ENCODE assay signal across 20 cellular contexts in genomic region chr2:197080611-197081010, GRCh38.
DNase-seq lines count a peak whose midpoint lies in the region; ATAC-seq and TF ChIP-seq lines count a peak whose summit lies in the region.
"Had no signal": no experiment of that assay in that cellular context is flagged by ENCODE, and none has a peak within 500 bp of the region (broad histone marks: within the 10 kb centered on the region; RNA-seq: fewer than 3 reads in every experiment).

No MANE protein-coding gene starts in this region.

- POLR2A ChIA-PET in WTC11 (lab: Charles Lee): interaction anchor here (1.6 kb wide), 1 partner anchor 18 kb away, joined by 3 read pairs; no protein-coding TSS in a partner anchor

- H3K4me1 ChIP-seq in right atrium auricular region (peaks cover 0 to 13% of the 10 kb centered on the region in 2 donors), lower lobe of right lung (peaks cover 18% of the 10 kb centered on the region), uterus (peaks cover 0 to 15% of the 10 kb centered on the region in 2 donors)
- H3K4me1 ChIP-seq: upper lobe of right lung had no signal

- H3K27ac Mint-ChIP-seq in WTC11: no peak overlapping the region
- H3K27ac Mint-ChIP-seq: activated CD8-positive, alpha-beta T cell treated with anti-CD3 and anti-CD28 coated beads for 36 hours; stimulated activated memory B cell treated with anti-CD40 and anti-IgM and Interleukin-4, amounts not matched to agents 10 μg/mL and 1 μg/mL and 100 μg/mL, for 72 hours had no signal

- H3K4me1 Mint-ChIP-seq in WTC11: peaks cover 6% of the 10 kb centered on the region

- H3K9me3 Mint-ChIP-seq in WTC11: peaks cover 7% of the 10 kb centered on the region

- H3K4me3 ChIP-seq in right atrium auricular region (no peak overlapping the region), lower lobe of right lung (no peak overlapping the region), uterus (no peak overlapping the region)
- H3K4me3 ChIP-seq: hepatocyte, upper lobe of right lung had no signal

- no peak overlapping the region for H3K4me3 Mint-ChIP-seq in WTC11
- H3K4me3 Mint-ChIP-seq: activated CD8-positive, alpha-beta T cell treated with anti-CD3 and anti-CD28 coated beads for 36 hours; stimulated activated memory B cell treated with anti-CD40 and anti-IgM and Interleukin-4, amounts not matched to agents 10 μg/mL and 1 μg/mL and 100 μg/mL, for 72 hours had no signal

- H3K27me3 Mint-ChIP-seq in WTC11 (ENCODE audit: low read depth): no peaks in the 10 kb centered on the region; the same call in 1 of the 2 replicates
- H3K27me3 Mint-ChIP-seq: activated CD8-positive, alpha-beta T cell treated with anti-CD3 and anti-CD28 coated beads for 36 hours; stimulated activated memory B cell treated with anti-CD40 and anti-IgM and Interleukin-4, amounts not matched to agents 10 μg/mL and 1 μg/mL and 100 μg/mL, for 72 hours had no signal

- ATAC-seq in Right ventricle myocardium superior (ENCODE audit: poor library complexity) (peak; percentile 14), WTC11 (peak; percentile 20; the same call in 1 of the 2 replicates), lower lobe of right lung (no peak), GM19023 (IDR thresholded peaks at IDR 0.05; ENCODE audit: unreplicated experiment) (no peak), GM21360 (IDR thresholded peaks at IDR 0.05; ENCODE audit: unreplicated experiment) (no peak)
- ATAC-seq: activated CD8-positive, alpha-beta T cell treated with anti-CD3 and anti-CD28 coated beads for 36 hours; stimulated activated memory B cell treated with anti-CD40 and anti-IgM and Interleukin-4, amounts not matched to agents 10 μg/mL and 1 μg/mL and 100 μg/mL, for 72 hours had no signal

- intact Hi-C loops in Right ventricle myocardium superior (cut with DNase I): no loop called here
- intact Hi-C loops in lower lobe of right lung (cut with DNase I): no loop called here
- intact Hi-C loops in uterus (cut with DNase I; ENCODE audit: low total_unique reads): no loop called here

- CTCF ChIA-PET in WTC11 (lab: Charles Lee): no interaction called here

- H3K27me3 ChIP-seq in right atrium auricular region (no peaks in the 10 kb centered on the region), lower lobe of right lung (ENCODE audit: low read depth) (no peaks in the 10 kb centered on the region), uterus (no peaks in the 10 kb centered on the region)
- H3K27me3 ChIP-seq: hepatocyte, upper lobe of right lung had no signal

- no peak for DNase-seq in Right ventricle myocardium superior
- no peak for DNase-seq in right atrium auricular region (ENCODE audit: low spot score)
- no peak for DNase-seq in WTC11 (ENCODE audit: low spot score)
- no peak for DNase-seq in lower lobe of right lung
- DNase-seq in uterus: no peak
- no peak for DNase-seq in NCI-H2029 (lab: John Stamatoyannopoulos, UW)
- DNase-seq: activated CD8-positive, alpha-beta T cell treated with anti-CD3 and anti-CD28 coated beads for 36 hours; activated T-cell treated with anti-CD3 and anti-CD28 coated beads, Interleukin-2, amount 50 U/mL, for 48 hours; kidney; mesendoderm; NCI-H187; NCI-H345; stimulated activated CD4-positive, alpha-beta T cell treated with anti-CD3 and anti-CD28 coated beads, Interleukin-15, amount 100 ng/mL, for 24 hours; T-helper 1 cell; upper lobe of right lung had no signal

- H3K36me3 ChIP-seq in right atrium auricular region (no peaks in the 10 kb centered on the region), lower lobe of right lung (peaks cover 61% of the 10 kb centered on the region), uterus (no peaks in the 10 kb centered on the region)

- peak overlapping the region in 1 of 2 donors; percentile 47 for H3K27ac ChIP-seq in right atrium auricular region
- peak overlapping the region; percentile 2 for H3K27ac ChIP-seq in lower lobe of right lung
- peak overlapping the region; percentile 75 to 78 for H3K27ac ChIP-seq in uterus
- H3K27ac ChIP-seq: hepatocyte, upper lobe of right lung, VCaP had no signal

- no peaks in the 10 kb centered on the region for H3K36me3 Mint-ChIP-seq in WTC11

- no peaks in the 10 kb centered on the region for H3K9me3 ChIP-seq in right atrium auricular region
- H3K9me3 ChIP-seq in lower lobe of right lung: no peaks in the 10 kb centered on the region
- H3K9me3 ChIP-seq in uterus: no peaks in the 10 kb centered on the region
- H3K9me3 ChIP-seq: upper lobe of right lung had no signal

- TF ChIP-seq CTCF in right atrium auricular region (IDR thresholded peaks at IDR 0.05): no peak
- TF ChIP-seq CTCF in WTC11 (IDR thresholded peaks at IDR 0.05): no peak
- no peak for TF ChIP-seq CTCF in lower lobe of right lung (IDR thresholded peaks at IDR 0.05)
- TF ChIP-seq CTCF in uterus (IDR thresholded peaks at IDR 0.05): no peak

- TF ChIP-seq POLR2A in uterus (IDR thresholded peaks at IDR 0.05): no peak

TF ChIP-seq in WTC11, 78 proteins besides CTCF, POLR2A, EP300 and RAD21:
- TF ChIP-seq SOX15 (CRISPR knock-in tag; IDR thresholded peaks at IDR 0.05): no peak
- TF ChIP-seq NFYB (CRISPR knock-in tag; conservative IDR thresholded peaks at IDR 0.05; ENCODE audit: low read depth): no peak
- TF ChIP-seq ESRRA (CRISPR knock-in tag; IDR thresholded peaks at IDR 0.05; ENCODE audit: borderline replicate concordance): no peak

Comparison
In these comparisons a context has a peak if more than half of its experiments do, and no peak if none do; other contexts are left out.
1. ATAC-seq: peak in Right ventricle myocardium superior (single experiment) and WTC11 (single experiment); none in lower lobe of right lung (0 of 2), GM19023 (single experiment) and GM21360 (single experiment).